Comparison of ENCODE assay signal across 18 cellular contexts in the genomic region with DNA sequence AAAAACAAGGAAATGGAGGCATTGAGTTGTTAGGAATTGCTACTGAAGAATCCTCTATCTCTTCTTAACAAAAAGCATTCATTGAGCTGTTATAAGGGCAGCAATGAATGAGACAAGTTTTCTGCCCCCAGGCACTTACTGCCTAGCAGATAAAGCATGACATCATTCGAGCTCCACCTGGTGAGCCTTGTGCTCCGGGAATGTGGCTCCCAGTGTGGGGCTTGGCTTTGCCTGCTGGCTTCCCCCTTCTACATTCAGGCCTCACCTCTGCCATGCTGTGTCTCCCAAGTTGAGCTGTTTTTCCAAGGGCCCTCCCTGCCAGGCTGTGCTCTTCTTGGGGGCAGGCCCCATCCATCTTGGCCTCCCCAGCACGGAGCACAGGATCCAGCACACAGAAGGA. TPM values are rescaled to one million over a fixed set of nuclear protein-coding genes. Genes with fewer than 3 reads are reported as not detected.
DNase-seq lines count a peak whose midpoint lies in the region; ATAC-seq and TF ChIP-seq lines count a peak whose summit lies in the region.
"Had no signal": no experiment of that assay in that cellular context is flagged by ENCODE, and none has a peak within 500 bp of the region (broad histone marks: within the 10 kb centered on the region; RNA-seq: fewer than 3 reads in every experiment).

No MANE protein-coding gene starts in this region.

- H3K27me3 Mint-ChIP-seq in GM23338 (ENCODE audit: insufficient read depth, low read depth, poor library complexity) = peaks cover 7% of the 10 kb centered on the region
- peaks cover 36% of the 10 kb centered on the region for H3K27me3 Mint-ChIP-seq in chondrocyte (ENCODE audit: low read depth)

- peaks cover 11% of the 10 kb centered on the region for H3K36me3 Mint-ChIP-seq in GM23338 (ENCODE audit: low read depth)
- H3K36me3 Mint-ChIP-seq in chondrocyte (ENCODE audit: low read depth) = no peaks in the 10 kb centered on the region
- H3K36me3 Mint-ChIP-seq: activated CD4-positive, alpha-beta memory T cell treated with anti-CD3 and anti-CD28 coated beads for 36 hours had no signal

- peak overlapping the region; percentile 59; the same call in 1 of the 2 replicates for H2AFZ ChIP-seq in GM23338
- H2AFZ ChIP-seq in trophoblast cell (ENCODE audit: insufficient read depth, low read length, poor library complexity) = no peak overlapping the region

- H3K36me3 ChIP-seq in GM23338 (ENCODE audit: insufficient read depth) = no peaks in the 10 kb centered on the region
- H3K36me3 ChIP-seq in trophoblast cell (ENCODE audit: control insufficient read depth in 1 of 2, insufficient read depth in 2 of 2, low read length in 2 of 2) = no peaks in the 10 kb centered on the region

- H3K79me1 ChIP-seq in trophoblast cell (ENCODE audit: low read length) = no peaks in the 10 kb centered on the region

- H3K4me1 ChIP-seq in GM23338 (ENCODE audit: insufficient read depth) (no peaks in the 10 kb centered on the region), trophoblast cell (ENCODE audit: control insufficient read depth in 1 of 2, insufficient read depth in 2 of 2, low read length in 2 of 2) (peaks cover 2 to 7% of the 10 kb centered on the region in 2 experiments)

- H3K4me1 Mint-ChIP-seq in GM23338 (peaks cover 17% of the 10 kb centered on the region), chondrocyte (ENCODE audit: low read depth) (peaks cover 15% of the 10 kb centered on the region)
- H3K4me1 Mint-ChIP-seq: stimulated activated naive B cell treated with anti-CD40 and anti-IgM and Interleukin-4, amounts not matched to agents 10 μg/mL and 1 μg/mL and 100 μg/mL, for 72 hours had no signal

- H3K14ac ChIP-seq in trophoblast cell (ENCODE audit: low read length) = no peak overlapping the region

- H3F3A ChIP-seq in GM23338 (replicated peaks; ENCODE audit: low read depth) = no peaks in the 10 kb centered on the region

- no peak overlapping the region for H3K4ac ChIP-seq in trophoblast cell (ENCODE audit: low read depth, low read length)

- no peak overlapping the region for H3K4me3 Mint-ChIP-seq in GM23338
- no peak overlapping the region for H3K4me3 Mint-ChIP-seq in chondrocyte (ENCODE audit: unreplicated experiment)
- H3K4me3 Mint-ChIP-seq: activated CD4-positive, alpha-beta memory T cell treated with anti-CD3 and anti-CD28 coated beads for 36 hours; activated T-helper 1 cell treated with anti-CD3 and anti-CD28 coated beads, Interleukin-12 subunit alpha, Interleukin-12 subunit beta, Interleukin-2, Interleukin-4 antibody, amounts not matched to agents 30 ng/mL and 10 ng/mL and 1 ng/mL, durations not matched to agents 14 hours and 24 hours and 36 hours; CD4-positive, alpha-beta T cell; neural crest cell; stimulated activated naive B cell treated with anti-CD40 and anti-IgM and Interleukin-4, amounts not matched to agents 10 μg/mL and 1 μg/mL and 100 μg/mL, for 72 hours had no signal

- no peak overlapping the region for H4K91ac ChIP-seq in trophoblast cell (ENCODE audit: low read depth, low read length)

- H3K79me2 ChIP-seq in GM23338 (replicated peaks; ENCODE audit: insufficient read depth) = no peaks in the 10 kb centered on the region
- H3K79me2 ChIP-seq in trophoblast cell (ENCODE audit: control insufficient read depth, insufficient read depth, low read length, poor library complexity) = no peaks in the 10 kb centered on the region

- H2BK5ac ChIP-seq in trophoblast cell (ENCODE audit: low read depth, low read length, poor library complexity) = no peak overlapping the region

- H3K4me2 ChIP-seq in GM23338 (no peak overlapping the region), trophoblast cell (ENCODE audit: low read length) (no peak overlapping the region)

- peaks cover 1% of the 10 kb centered on the region for H3K9me3 ChIP-seq in trophoblast cell (ENCODE audit: insufficient read depth, low read depth, low read length)

- H3K27me3 ChIP-seq in GM23338 (ENCODE audit: insufficient read depth) (no peaks in the 10 kb centered on the region), trophoblast cell (ENCODE audit: insufficient read depth, low read length) (no peaks in the 10 kb centered on the region)

- H3K27ac ChIP-seq in GM23338 (ENCODE audit: low read depth) (no peak overlapping the region), trophoblast cell (ENCODE audit: low read depth, low read length) (no peak overlapping the region)

- ATAC-seq in GM23338 (peak; percentile 77), HG02852 (IDR thresholded peaks at IDR 0.05; ENCODE audit: unreplicated experiment) (no peak)
- ATAC-seq: sciatic nerve; stimulated activated naive B cell treated with anti-CD40 and anti-IgM and Interleukin-4, amounts not matched to agents 10 μg/mL and 1 μg/mL and 100 μg/mL, for 72 hours had no signal

- H3K4me3 ChIP-seq in GM23338 (no peak overlapping the region), trophoblast cell (ENCODE audit: low read depth, low read length) (no peak overlapping the region)
- H3K4me3 ChIP-seq: lung had no signal

- WGBS in trophoblast cell (ENCODE audit: extremely low coverage, insufficient coverage, insufficient read length) = no CpG with 5 or more reads among the region's 3 CpGs

- H3K9me3 Mint-ChIP-seq in GM23338 (peaks cover 28% of the 10 kb centered on the region), chondrocyte (ENCODE audit: low read depth) (no peaks in the 10 kb centered on the region)
- H3K9me3 Mint-ChIP-seq: activated T-helper 1 cell treated with anti-CD3 and anti-CD28 coated beads, Interleukin-12 subunit alpha, Interleukin-12 subunit beta, Interleukin-2, Interleukin-4 antibody, amounts not matched to agents 30 ng/mL and 10 ng/mL and 1 ng/mL, durations not matched to agents 14 hours and 24 hours and 36 hours; neural crest cell had no signal

- TF ChIP-seq CTCF in GM23338 (conservative IDR thresholded peaks at IDR 0.05; ENCODE audit: low read depth in 2 of 2) (no peak), chondrocyte (IDR thresholded peaks at IDR 0.05) (no peak)

- H3K18ac ChIP-seq in trophoblast cell (ENCODE audit: low read length) = no peak overlapping the region

- H3K27ac Mint-ChIP-seq in GM23338 (no peak overlapping the region), chondrocyte (ENCODE audit: unreplicated experiment) (no peak overlapping the region)
- H3K27ac Mint-ChIP-seq: activated CD4-positive, alpha-beta memory T cell treated with anti-CD3 and anti-CD28 coated beads for 36 hours; activated T-helper 1 cell treated with anti-CD3 and anti-CD28 coated beads, Interleukin-12 subunit alpha, Interleukin-12 subunit beta, Interleukin-2, Interleukin-4 antibody, amounts not matched to agents 30 ng/mL and 10 ng/mL and 1 ng/mL, durations not matched to agents 14 hours and 24 hours and 36 hours; CD4-positive, alpha-beta T cell; stimulated activated naive B cell treated with anti-CD40 and anti-IgM and Interleukin-4, amounts not matched to agents 10 μg/mL and 1 μg/mL and 100 μg/mL, for 72 hours had no signal

- H3K9ac ChIP-seq in trophoblast cell (ENCODE audit: low read length) = no peak overlapping the region

- H4K12ac ChIP-seq in trophoblast cell (ENCODE audit: low read depth, low read length) = no peak overlapping the region

- no peak overlapping the region for H2AK5ac ChIP-seq in trophoblast cell (ENCODE audit: low read length)

- H2BK12ac ChIP-seq in trophoblast cell (ENCODE audit: low read length) = no peak overlapping the region

- H3K23ac ChIP-seq in trophoblast cell (ENCODE audit: low read length) = no peak overlapping the region

- no peak overlapping the region for H2BK120ac ChIP-seq in trophoblast cell (ENCODE audit: insufficient read depth, low read length, poor library complexity)

- no peak overlapping the region for H4K8ac ChIP-seq in trophoblast cell (ENCODE audit: low read depth, low read length)

- DNase-seq in GM23338 (ENCODE audit: low spot score) = peak; percentile 51
- DNase-seq in NCI-H146 treated with DMSO at 0.1 percent for 48 hours (lab: John Stamatoyannopoulos, UW; ENCODE audit: unreplicated experiment) = peak; percentile 2
- peak; percentile 44 for DNase-seq in chondrocyte (ENCODE audit: low spot score)
- peak; percentile 98 to 100 for DNase-seq in trophoblast cell
- no peak for DNase-seq in DMS79 (lab: John Stamatoyannopoulos, UW)
- no peak for DNase-seq in C1 segment of cervical spinal cord (lab: John Stamatoyannopoulos, UW)
- DNase-seq: activated CD4-positive, alpha-beta memory T cell treated with anti-CD3 and anti-CD28 coated beads for 36 hours; amniotic stem cell; CD4-positive, alpha-beta T cell; cortex of kidney; NCI-H510A; stimulated activated naive B cell treated with anti-CD40 and anti-IgM and Interleukin-4, amounts not matched to agents 10 μg/mL and 1 μg/mL and 100 μg/mL, for 72 hours; T1000 had no signal

- H4K20me1 ChIP-seq in GM23338 (replicated peaks; ENCODE audit: insufficient read depth) = no peaks in the 10 kb centered on the region

- H3K9me2 ChIP-seq in GM23338 (ENCODE audit: insufficient read depth) = no peaks in the 10 kb centered on the region

RNA-seq across cellular contexts. Expression of a gene that starts 56.9 kb away (rescaled TPM):
- total RNA-seq in GM23338 (2014; rRNA removed; shearing (Covaris generic)) = 360 and 381 TPM in 2 replicates
- polyA plus RNA-seq in GM23338 (2016; fragmentation: Nextera tagmentation; extraction: Ambion mirVana) = 148 and 149 TPM in 2 replicates
- total RNA-seq in chondrocyte = 80.5 to 97.8 TPM (median 96.1 TPM) in 3 replicates
- polyA plus RNA-seq in trophoblast cell (2013) = 134 and 140 TPM in 2 replicates

Comparison
In these comparisons a context has a peak if more than half of its experiments do, and no peak if none do; other contexts are left out.
1. DNase-seq: peak in GM23338 (single experiment), NCI-H146 treated with DMSO at 0.1 percent for 48 hours (single experiment), chondrocyte (single experiment) and trophoblast cell (2 of 2); none in DMS79 (single experiment) and C1 segment of cervical spinal cord (0 of 14).